In genomic region chr1:154151311-154151710, GRCh38 we compare ENCODE assay signal across 28 cellular contexts. TPM values are rescaled to one million over a fixed set of nuclear protein-coding genes. Genes with fewer than 3 reads are reported as not detected.
DNase-seq lines count a peak whose midpoint lies in the region; ATAC-seq, FAIRE-seq and TF ChIP-seq lines count a peak whose summit lies in the region.
"Had no signal": no experiment of that assay in that cellular context is flagged by ENCODE, and none has a peak within 500 bp of the region (broad histone marks: within the 10 kb centered on the region; RNA-seq: fewer than 3 reads in every experiment).

No MANE protein-coding gene starts in this region.

- H2BK5ac ChIP-seq in mesenchymal stem cell (ENCODE audit: low read depth, low read length, poor library complexity, severe bottlenecking): no peak overlapping the region

- H3K4me2 ChIP-seq in endothelial cell of umbilical vein (ENCODE audit: insufficient read depth, low read length) (no peak overlapping the region), mesenchymal stem cell (ENCODE audit: low read length, poor library complexity, severe bottlenecking) (no peak overlapping the region)

- no peak overlapping the region for H2BK120ac ChIP-seq in mesenchymal stem cell (ENCODE audit: low read depth, low read length)

- no peak overlapping the region for H3K14ac ChIP-seq in mesenchymal stem cell (ENCODE audit: low read length in 2 of 2)

- no peak overlapping the region for H3K27ac ChIP-seq in CD4-positive, CD25-positive, alpha-beta regulatory T cell (ENCODE audit: insufficient read depth, low read length, poor library complexity, severe bottlenecking)
- H3K27ac ChIP-seq in endothelial cell of umbilical vein (ENCODE audit: insufficient read depth, low read depth, low read length) (no peak overlapping the region), mesenchymal stem cell (ENCODE audit: low read length, poor library complexity, severe bottlenecking) (no peak overlapping the region), vagina (no peak overlapping the region)
- no peak overlapping the region for H3K27ac ChIP-seq in CD4-positive, alpha-beta T cell (ENCODE audit: low read depth, low read length)

- H3K27ac Mint-ChIP-seq in CD4-positive, CD25-positive, alpha-beta regulatory T cell: peak overlapping the region in 2 of 3 donors; percentile 69 to 75
- peak overlapping the region; percentile 25 to 79 for H3K27ac Mint-ChIP-seq in T-cell
- H3K27ac Mint-ChIP-seq in CD4-positive, alpha-beta T cell: no peak overlapping the region
- H3K27ac Mint-ChIP-seq: WTC11 had no signal

- H4K8ac ChIP-seq in mesenchymal stem cell (ENCODE audit: low read length): no peak overlapping the region

- dilution Hi-C loops in endothelial cell of umbilical vein (cut with MboI; ENCODE audit: extremely low pct_ligation_motif_present, low sequenced_read_pairs): no loop called here

- peaks cover 17 to 37% (median 24%) of the 10 kb centered on the region in 4 donors for H3K4me1 Mint-ChIP-seq in CD4-positive, CD25-positive, alpha-beta regulatory T cell
- H3K4me1 Mint-ChIP-seq in T-cell: peaks cover 24 to 35% (median 29%) of the 10 kb centered on the region in 3 donors
- peaks cover 35% of the 10 kb centered on the region for H3K4me1 Mint-ChIP-seq in CD4-positive, alpha-beta T cell (ENCODE audit: low read depth)

- H2BK12ac ChIP-seq in mesenchymal stem cell (ENCODE audit: low read length in 2 of 2): no peak overlapping the region

- H3K9me3 ChIP-seq in CD4-positive, CD25-positive, alpha-beta regulatory T cell (ENCODE audit: control insufficient read depth in 2 of 2, low read length in 2 of 2): no peaks in the 10 kb centered on the region
- H3K9me3 ChIP-seq in endothelial cell of umbilical vein (replicated peaks; ENCODE audit: control insufficient read depth, insufficient read depth, low read length): no peaks in the 10 kb centered on the region
- no peaks in the 10 kb centered on the region for H3K9me3 ChIP-seq in mesenchymal stem cell (ENCODE audit: control insufficient read depth, low read length)
- H3K9me3 ChIP-seq in CD4-positive, alpha-beta T cell (ENCODE audit: control insufficient read depth, low read length): no peaks in the 10 kb centered on the region
- no peaks in the 10 kb centered on the region for H3K9me3 ChIP-seq in vagina

- TF ChIP-seq CTCF in endothelial cell of umbilical vein (IDR thresholded peaks at IDR 0.05; ENCODE audit: extremely low read depth in 1 of 2, insufficient read depth in 1 of 2, low read depth in 1 of 2, low read length in 2 of 2): no peak
- TF ChIP-seq CTCF in CD4-positive, alpha-beta T cell (IDR thresholded peaks at IDR 0.05): no peak
- no peak for TF ChIP-seq CTCF in vagina (IDR thresholded peaks at IDR 0.05)

- POLR2A ChIA-PET in T-cell (lab: Charles Lee): interaction anchor here in 1 of 2 donors (0.5 kb wide), 1 partner anchor 65 kb away, joined by 4 read pairs; no protein-coding TSS in a partner anchor
- POLR2A ChIA-PET in endothelial cell of umbilical vein (lab: Charles Lee): no interaction called here
- POLR2A ChIA-PET in CD4-positive, alpha-beta T cell (lab: Charles Lee): no interaction called here

- DNase-seq in CD4-positive, CD25-positive, alpha-beta regulatory T cell: no peak
- no peak for DNase-seq in T-cell
- peak; percentile 54 for DNase-seq in endothelial cell of umbilical vein (ENCODE audit: low read depth, low spot score)
- DNase-seq in mesenchymal stem cell: peak; percentile 28
- DNase-seq in DMS53 treated with DMSO at 0.1 percent for 48 hours (lab: John Stamatoyannopoulos, UW; ENCODE audit: unreplicated experiment): no peak
- DNase-seq in CD4-positive, alpha-beta T cell: no peak
- DNase-seq in vagina (ENCODE audit: extremely low spot score in 2 of 2): no peak
- DNase-seq: activated CD4-positive, alpha-beta T cell treated with anti-CD3 and anti-CD28 coated beads, Interleukin-2, amount 50 U/mL, for 48 hours; activated effector memory CD4-positive, alpha-beta T cell treated with Interleukin-2 at 50 U/mL for 16 hours; amygdala; effector CD4-positive, alpha-beta T cell; GDM1; head of caudate nucleus; KG1; naive thymus-derived CD8-positive, alpha-beta T cell; NCI-H1048; NCI-H187; NCI-H2227 treated with DMSO at 0.1 percent for 48 hours; NCI-H748 treated with DMSO at 0.1 percent for 48 hours; substantia nigra; T1000 had no signal

- TF ChIP-seq POLR2A in endothelial cell of umbilical vein (IDR thresholded peaks at IDR 0.05; ENCODE audit: low read depth, low read length) (no peak), vagina (IDR thresholded peaks at IDR 0.05) (no peak)

- CTCF ChIA-PET in T-cell (lab: Charles Lee) (no interaction called here), endothelial cell of umbilical vein (lab: Charles Lee) (no interaction called here)
- CTCF ChIA-PET in CD4-positive, alpha-beta T cell (lab: Charles Lee): no interaction called here

- no peak overlapping the region for H3K18ac ChIP-seq in mesenchymal stem cell (ENCODE audit: low read depth in 1 of 2, low read length in 2 of 2)

- no peak overlapping the region for H2BK15ac ChIP-seq in mesenchymal stem cell (ENCODE audit: low read depth, poor library complexity, severe bottlenecking)

- H2AK5ac ChIP-seq in mesenchymal stem cell (ENCODE audit: low read length, severe bottlenecking): no peak overlapping the region

- peaks cover 23% of the 10 kb centered on the region for H3K4me1 ChIP-seq in CD4-positive, CD25-positive, alpha-beta regulatory T cell (ENCODE audit: control insufficient read depth, insufficient read depth, low read length, poor library complexity, severe bottlenecking)
- H3K4me1 ChIP-seq in endothelial cell of umbilical vein (ENCODE audit: control insufficient read depth, extremely low read depth, insufficient read depth, low read length) (peaks cover 23% of the 10 kb centered on the region), mesenchymal stem cell (ENCODE audit: control insufficient read depth, insufficient read depth, low read depth, low read length) (no peaks in the 10 kb centered on the region), vagina (peaks cover 8% of the 10 kb centered on the region)

- ATAC-seq in CD4-positive, CD25-positive, alpha-beta regulatory T cell (ENCODE audit: low read depth in 2 of 2): no peak
- ATAC-seq in T-cell (replicated peaks in 1 of 4) (no peak), HG03520 (IDR thresholded peaks at IDR 0.05; ENCODE audit: unreplicated experiment) (no peak)
- no peak for ATAC-seq in CD4-positive, alpha-beta T cell (ENCODE audit: poor library complexity)
- ATAC-seq: naive thymus-derived CD8-positive, alpha-beta T cell; Right ventricle myocardium inferior; sciatic nerve; WTC11 had no signal

- no peaks in the 10 kb centered on the region for H3K9me3 Mint-ChIP-seq in CD4-positive, CD25-positive, alpha-beta regulatory T cell
- no peaks in the 10 kb centered on the region for H3K9me3 Mint-ChIP-seq in T-cell
- no peaks in the 10 kb centered on the region for H3K9me3 Mint-ChIP-seq in CD4-positive, alpha-beta T cell
- H3K9me3 Mint-ChIP-seq: naive thymus-derived CD8-positive, alpha-beta T cell; WTC11 had no signal

- H3K9me1 ChIP-seq in endothelial cell of umbilical vein (replicated peaks; ENCODE audit: control insufficient read depth, extremely low read depth, insufficient read depth, low read length): no peaks in the 10 kb centered on the region

- peak; percentile 61 for FAIRE-seq in endothelial cell of umbilical vein (lab: Jason Lieb, UNC)
- FAIRE-seq: urothelium cell line had no signal

- H2AFZ ChIP-seq in endothelial cell of umbilical vein (ENCODE audit: low read depth, low read length) (no peak overlapping the region), mesenchymal stem cell (ENCODE audit: low read depth, low read length) (no peak overlapping the region)

- H3K79me1 ChIP-seq in mesenchymal stem cell (replicated peaks; ENCODE audit: low read length, poor library complexity, severe bottlenecking): no peaks in the 10 kb centered on the region

- H4K91ac ChIP-seq in mesenchymal stem cell (ENCODE audit: low read length): no peak overlapping the region

- H3K9ac ChIP-seq in endothelial cell of umbilical vein (replicated peaks; ENCODE audit: extremely low read depth, insufficient read depth, low read length) (no peak overlapping the region), mesenchymal stem cell (ENCODE audit: low read length) (no peak overlapping the region)

- intact Hi-C loops in endothelial cell of umbilical vein (cut with micrococcal nuclease) (loop anchor here (10.0 kb wide), 1 partner anchor 157 kb away; the partner anchor contains the start of gene RPS27), vagina (cut with DNase I) (no loop called here)
- intact Hi-C loops in CD4-positive, alpha-beta T cell (cut with DNase I, micrococcal nuclease): no loop called here

- peaks cover 16% of the 10 kb centered on the region for H3K36me3 Mint-ChIP-seq in CD4-positive, CD25-positive, alpha-beta regulatory T cell
- peaks cover 16% of the 10 kb centered on the region for H3K36me3 Mint-ChIP-seq in T-cell
- peaks cover 25% of the 10 kb centered on the region for H3K36me3 Mint-ChIP-seq in CD4-positive, alpha-beta T cell (ENCODE audit: low read depth)
- H3K36me3 Mint-ChIP-seq: WTC11 had no signal

- H3K23ac ChIP-seq in mesenchymal stem cell (ENCODE audit: low read length in 2 of 2): no peak overlapping the region

- no peaks in the 10 kb centered on the region for H4K20me1 ChIP-seq in endothelial cell of umbilical vein (replicated peaks; ENCODE audit: control insufficient read depth, extremely low read depth, insufficient read depth, low read length)

- BruUV-seq in endothelial cell of umbilical vein (replicated peaks; lab: Mats Ljungman, UMichigan): no TSS peak

- no peak overlapping the region for H3K4me3 ChIP-seq in CD4-positive, CD25-positive, alpha-beta regulatory T cell (ENCODE audit: low read depth, low read length)
- no peak overlapping the region for H3K4me3 ChIP-seq in endothelial cell of umbilical vein (replicated peaks in 1 of 3; ENCODE audit: insufficient read depth in 1 of 3, low read depth in 1 of 3, low read length in 3 of 3)
- H3K4me3 ChIP-seq in mesenchymal stem cell (ENCODE audit: insufficient read depth in 1 of 2, low read depth in 1 of 2, low read length in 2 of 2): no peak overlapping the region
- no peak overlapping the region for H3K4me3 ChIP-seq in vagina

- no peak overlapping the region for H3K4me3 Mint-ChIP-seq in CD4-positive, CD25-positive, alpha-beta regulatory T cell
- no peak overlapping the region for H3K4me3 Mint-ChIP-seq in T-cell
- no peak overlapping the region for H3K4me3 Mint-ChIP-seq in CD4-positive, alpha-beta T cell
- H3K4me3 Mint-ChIP-seq: naive thymus-derived CD8-positive, alpha-beta T cell; WTC11 had no signal

- H3K4ac ChIP-seq in mesenchymal stem cell (ENCODE audit: low read depth in 1 of 2, low read length in 2 of 2): no peak overlapping the region

- H3K79me2 ChIP-seq in endothelial cell of umbilical vein (ENCODE audit: control insufficient read depth, insufficient read depth, low read length): no peaks in the 10 kb centered on the region

- H3K27me3 ChIP-seq in CD4-positive, CD25-positive, alpha-beta regulatory T cell (ENCODE audit: control insufficient read depth, insufficient read depth, low read length): no peaks in the 10 kb centered on the region
- H3K27me3 ChIP-seq in endothelial cell of umbilical vein (ENCODE audit: control insufficient read depth in 2 of 2, insufficient read depth in 2 of 2, low read length in 2 of 2) (no peaks in the 10 kb centered on the region), mesenchymal stem cell (ENCODE audit: control insufficient read depth in 1 of 2, insufficient read depth in 1 of 2, low read length in 2 of 2) (no peaks in the 10 kb centered on the region), vagina (no peaks in the 10 kb centered on the region)
- H3K27me3 ChIP-seq in CD4-positive, alpha-beta T cell (ENCODE audit: control insufficient read depth, insufficient read depth, low read length): no peaks in the 10 kb centered on the region

- H3K27me3 Mint-ChIP-seq in CD4-positive, CD25-positive, alpha-beta regulatory T cell: no peaks in the 10 kb centered on the region
- H3K27me3 Mint-ChIP-seq in T-cell: no peaks in the 10 kb centered on the region
- H3K27me3 Mint-ChIP-seq in CD4-positive, alpha-beta T cell: no peaks in the 10 kb centered on the region
- H3K27me3 Mint-ChIP-seq: naive thymus-derived CD8-positive, alpha-beta T cell had no signal

- peaks cover 14% of the 10 kb centered on the region for H3K36me3 ChIP-seq in CD4-positive, CD25-positive, alpha-beta regulatory T cell (ENCODE audit: control insufficient read depth, insufficient read depth, low read length)
- H3K36me3 ChIP-seq in endothelial cell of umbilical vein (ENCODE audit: control insufficient read depth in 2 of 2, extremely low read depth in 1 of 2, insufficient read depth in 2 of 2, low read length in 2 of 2) (no peaks in the 10 kb centered on the region), mesenchymal stem cell (ENCODE audit: control insufficient read depth in 1 of 2, insufficient read depth in 2 of 2, low read depth in 1 of 2, low read length in 2 of 2) (peaks cover 13 to 20% of the 10 kb centered on the region in 2 experiments), vagina (peaks cover 0 to 4% of the 10 kb centered on the region in 2 donors)

RNA-seq across cellular contexts. Expression of gene NUP210L, which starts 3.6 kb away (rescaled TPM):
- total RNA-seq in CD4-positive, CD25-positive, alpha-beta regulatory T cell: 0.10 TPM
- polyA plus RNA-seq in CD4-positive, CD25-positive, alpha-beta regulatory T cell: under 1 TPM in 2 of 4 donors, not detected in 2; 0.02 to 0.17 TPM
- under 1 TPM; 0.10 to 0.35 (median 0.18) TPM for total RNA-seq in T-cell
- 0.07 TPM in 1 of 2 replicates, not detected in the other for total RNA-seq in endothelial cell of umbilical vein
- 0.01 TPM in 1 of 2 replicates, not detected in the other for polyA plus RNA-seq in endothelial cell of umbilical vein
- polyA plus RNA-seq in endothelial cell of umbilical vein (2011; cell fraction: cytosol; rRNA removed): 0.01 TPM in 1 of 2 replicates, not detected in the other
- polyA plus RNA-seq in endothelial cell of umbilical vein (2011; cell fraction: nucleus; rRNA removed): 0.07 TPM in 2 replicates
- not detected in 2 replicates for polyA plus RNA-seq in endothelial cell of umbilical vein (2012)
- 0.04 TPM in 1 of 2 replicates, not detected in the other for polyA minus RNA-seq in endothelial cell of umbilical vein
- polyA minus RNA-seq in endothelial cell of umbilical vein (2011; cell fraction: cytosol; rRNA and poly(A)+ RNA removed): not detected
- 0.10 TPM in 2 replicates for polyA minus RNA-seq in endothelial cell of umbilical vein (2011; cell fraction: nucleus; rRNA and poly(A)+ RNA removed)
- 0.01 TPM for polyA plus RNA-seq in mesenchymal stem cell (2013, experiment 1 of 2)
- 0.01 TPM for polyA plus RNA-seq in mesenchymal stem cell (2013, experiment 2 of 2)
- total RNA-seq in CD4-positive, alpha-beta T cell: under 1 TPM; 0.03 to 0.08 TPM
- total RNA-seq in vagina: not detected

RNA-seq across cellular contexts. Expression of gene TPM3, which starts 40.6 kb away (rescaled TPM):
- total RNA-seq in CD4-positive, CD25-positive, alpha-beta regulatory T cell: 412 TPM
- 1,000 to 10,000 TPM in 1 of 4 donors, 100 to 1,000 TPM in 3; 780 to 1,027 (median 844) TPM for polyA plus RNA-seq in CD4-positive, CD25-positive, alpha-beta regulatory T cell
- 100 to 1,000 TPM; 340 to 396 (median 363) TPM for total RNA-seq in T-cell
- total RNA-seq in endothelial cell of umbilical vein: 924 and 927 TPM in 2 replicates
- polyA plus RNA-seq in endothelial cell of umbilical vein: 318 and 395 TPM in 2 replicates
- polyA plus RNA-seq in endothelial cell of umbilical vein (2011; cell fraction: cytosol; rRNA removed): 562 and 745 TPM in 2 replicates
- polyA plus RNA-seq in endothelial cell of umbilical vein (2011; cell fraction: nucleus; rRNA removed): 337 and 551 TPM in 2 replicates
- polyA plus RNA-seq in endothelial cell of umbilical vein (2012): 684 and 993 TPM in 2 replicates
- polyA minus RNA-seq in endothelial cell of umbilical vein: 233 and 252 TPM in 2 replicates
- polyA minus RNA-seq in endothelial cell of umbilical vein (2011; cell fraction: cytosol; rRNA and poly(A)+ RNA removed): 118 TPM
- polyA minus RNA-seq in endothelial cell of umbilical vein (2011; cell fraction: nucleus; rRNA and poly(A)+ RNA removed): 96.0 and 101 TPM in 2 replicates
- polyA plus RNA-seq in mesenchymal stem cell (2013, experiment 1 of 2): 332 TPM
- 336 TPM for polyA plus RNA-seq in mesenchymal stem cell (2013, experiment 2 of 2)
- total RNA-seq in CD4-positive, alpha-beta T cell: 100 to 1,000 TPM; 345 to 357 TPM
- 138 TPM for total RNA-seq in vagina

RNA-seq across cellular contexts. Expression of gene CFAP141, which starts 54.8 kb away (rescaled TPM):
- total RNA-seq in CD4-positive, CD25-positive, alpha-beta regulatory T cell: not detected
- polyA plus RNA-seq in CD4-positive, CD25-positive, alpha-beta regulatory T cell: not detected
- not detected for total RNA-seq in T-cell
- total RNA-seq in endothelial cell of umbilical vein: not detected in 2 replicates
- not detected in 2 replicates for polyA plus RNA-seq in endothelial cell of umbilical vein
- 0.41 TPM in 1 of 2 replicates, not detected in the other for polyA plus RNA-seq in endothelial cell of umbilical vein (2011; cell fraction: cytosol; rRNA removed)
- not detected in 2 replicates for polyA plus RNA-seq in endothelial cell of umbilical vein (2011; cell fraction: nucleus; rRNA removed)
- not detected in 2 replicates for polyA plus RNA-seq in endothelial cell of umbilical vein (2012)
- polyA minus RNA-seq in endothelial cell of umbilical vein: not detected in 2 replicates
- polyA minus RNA-seq in endothelial cell of umbilical vein (2011; cell fraction: cytosol; rRNA and poly(A)+ RNA removed): not detected
- polyA minus RNA-seq in endothelial cell of umbilical vein (2011; cell fraction: nucleus; rRNA and poly(A)+ RNA removed): not detected in 2 replicates
- not detected for polyA plus RNA-seq in mesenchymal stem cell (2013, experiment 1 of 2)
- not detected for polyA plus RNA-seq in mesenchymal stem cell (2013, experiment 2 of 2)
- total RNA-seq in CD4-positive, alpha-beta T cell: not detected
- total RNA-seq in vagina: not detected
- total RNA-seq: naive thymus-derived CD8-positive, alpha-beta T cell; OCI-LY7; Right ventricle myocardium inferior; sciatic nerve; WTC11 had no signal
- polyA plus RNA-seq: esophagus; naive thymus-derived CD8-positive, alpha-beta T cell had no signal

Comparison
In these comparisons a context has a peak if more than half of its experiments do, and no peak if none do; other contexts are left out.
1. DNase-seq: peak in endothelial cell of umbilical vein (single experiment) and mesenchymal stem cell (single experiment); none in CD4-positive, CD25-positive, alpha-beta regulatory T cell (0 of 3), T-cell (0 of 34), DMS53 treated with DMSO at 0.1 percent for 48 hours (single experiment), CD4-positive, alpha-beta T cell (0 of 10) and vagina (0 of 2).